18 cellular contexts compared by ENCODE assay signal in the genomic region with DNA sequence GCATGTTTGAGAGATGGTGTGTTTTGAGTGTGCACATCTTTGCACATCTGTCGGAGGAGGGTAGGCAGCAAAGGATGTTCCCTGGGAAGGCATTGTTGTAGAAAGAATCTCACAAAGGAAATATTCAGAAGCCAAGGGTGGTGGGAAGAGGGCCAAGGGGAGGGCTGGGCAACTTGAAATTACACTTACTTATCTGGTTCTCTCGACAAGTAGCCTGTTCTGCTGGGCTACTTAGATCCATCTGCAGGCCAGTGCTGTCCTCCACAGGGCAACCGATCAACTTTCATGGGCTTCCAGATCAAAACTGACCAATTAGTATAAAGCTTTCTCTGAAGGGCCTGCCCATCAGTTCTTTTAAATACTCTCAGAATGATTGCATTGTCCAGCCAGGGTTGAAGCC.
"Had no signal": no experiment of that assay in that cellular context is flagged by ENCODE, and none has a peak within 500 bp of the region (broad histone marks: within the 10 kb centered on the region; RNA-seq: fewer than 3 reads in every experiment).

No MANE protein-coding gene starts in this region.

- H3K36me3 ChIP-seq: colonic mucosa, upper lobe of left lung had no signal

- H3K36me3 Mint-ChIP-seq: activated naive CD8-positive, alpha-beta T cell treated with anti-CD3 and anti-CD28 coated beads for 36 hours; natural killer cell; stimulated activated effector memory CD8-positive, alpha-beta T cell treated with anti-CD3 and anti-CD28 coated beads, Interleukin-12 subunit alpha, Interleukin-12 subunit beta, amount 100 ng/mL, for 72 hours; T-cell had no signal

- H3K4me1 ChIP-seq: colonic mucosa had no signal

- ATAC-seq: natural killer cell; stimulated activated effector memory CD8-positive, alpha-beta T cell treated with anti-CD3 and anti-CD28 coated beads, Interleukin-12 subunit alpha, Interleukin-12 subunit beta, amount 100 ng/mL, for 72 hours; T-cell had no signal

- H3K27ac Mint-ChIP-seq: activated CD8-positive, alpha-beta T cell treated with anti-CD3 and anti-CD28 coated beads for 36 hours; activated naive CD8-positive, alpha-beta T cell treated with anti-CD3 and anti-CD28 coated beads for 36 hours; activated T-cell treated with anti-CD3 and anti-CD28 coated beads, Interleukin-2, amount 50 U/mL, for 72 hours; natural killer cell; progenitor cell of endocrine pancreas; stimulated activated effector memory CD8-positive, alpha-beta T cell treated with anti-CD3 and anti-CD28 coated beads, Interleukin-12 subunit alpha, Interleukin-12 subunit beta, amount 100 ng/mL, for 72 hours; T-cell had no signal

- H3K4me3 Mint-ChIP-seq: activated CD8-positive, alpha-beta T cell treated with anti-CD3 and anti-CD28 coated beads for 36 hours; activated naive CD8-positive, alpha-beta T cell treated with anti-CD3 and anti-CD28 coated beads for 36 hours; activated T-cell treated with anti-CD3 and anti-CD28 coated beads, Interleukin-2, amount 50 U/mL, for 72 hours; natural killer cell; stimulated activated effector memory CD8-positive, alpha-beta T cell treated with anti-CD3 and anti-CD28 coated beads, Interleukin-12 subunit alpha, Interleukin-12 subunit beta, amount 100 ng/mL, for 72 hours; T-cell had no signal

- H3K27me3 ChIP-seq: colonic mucosa, upper lobe of left lung had no signal

- H3K9me3 ChIP-seq: colonic mucosa, upper lobe of left lung had no signal

- H3K4me1 Mint-ChIP-seq: stimulated activated effector memory CD8-positive, alpha-beta T cell treated with anti-CD3 and anti-CD28 coated beads, Interleukin-12 subunit alpha, Interleukin-12 subunit beta, amount 100 ng/mL, for 72 hours had no signal

- H3K9me3 Mint-ChIP-seq: activated CD8-positive, alpha-beta T cell treated with anti-CD3 and anti-CD28 coated beads for 36 hours; activated naive CD8-positive, alpha-beta T cell treated with anti-CD3 and anti-CD28 coated beads for 36 hours; activated T-cell treated with anti-CD3 and anti-CD28 coated beads, Interleukin-2, amount 50 U/mL, for 72 hours; natural killer cell; stimulated activated effector memory CD8-positive, alpha-beta T cell treated with anti-CD3 and anti-CD28 coated beads, Interleukin-12 subunit alpha, Interleukin-12 subunit beta, amount 100 ng/mL, for 72 hours; T-cell had no signal

- H3K27ac ChIP-seq: colonic mucosa, upper lobe of left lung, VCaP had no signal

- H3K4me3 ChIP-seq: colonic mucosa, upper lobe of left lung had no signal

- DNase-seq: activated CD4-positive, alpha-beta T cell treated with anti-CD3 and anti-CD28 coated beads for 4 hours; activated CD8-positive, alpha-beta memory T cell treated with anti-CD3 and anti-CD28 coated beads, Interleukin-2, amount 50 U/mL, for 4 hours; activated gamma-delta T cell treated with Interleukin-2 at 50 U/mL for 16 hours; activated naive CD8-positive, alpha-beta T cell treated with anti-CD3 and anti-CD28 coated beads for 36 hours; aorta; colonic mucosa; glutamatergic neuron; left cardiac atrium; natural killer cell; right cardiac atrium; T-cell; T1000; upper lobe of left lung had no signal
